ENCODE assay signal across 8 cellular contexts in the genomic region with DNA sequence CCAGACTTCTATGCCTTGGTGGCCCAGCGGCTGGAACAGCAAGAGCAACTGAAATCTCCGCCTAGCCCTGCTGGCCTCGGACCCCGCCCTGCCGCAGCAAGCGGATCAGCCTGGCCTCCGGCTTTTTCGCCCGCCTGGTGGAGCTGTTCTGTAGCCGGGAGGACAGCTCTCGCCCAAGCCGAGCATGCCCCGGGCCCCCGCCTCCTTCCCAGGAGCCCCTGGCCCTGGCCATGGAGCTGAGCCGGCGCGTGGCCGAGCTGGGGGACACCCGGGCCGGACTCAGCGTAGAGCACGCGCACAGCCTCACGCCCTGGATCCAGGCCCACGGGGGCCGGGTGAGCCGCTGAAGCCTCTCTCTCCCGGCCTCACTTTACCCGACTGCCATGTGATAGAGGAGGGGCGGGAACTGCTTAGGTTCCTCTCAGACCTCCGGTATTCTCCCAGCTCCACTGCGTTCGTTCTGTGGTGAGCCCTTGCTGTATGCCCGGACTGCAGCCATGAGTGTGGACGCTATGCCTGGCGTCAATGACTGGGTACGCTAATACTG. TPM values are rescaled to one million over a fixed set of nuclear protein-coding genes. Genes with fewer than 3 reads are reported as not detected.
DNase-seq lines count a peak whose midpoint lies in the region; ATAC-seq lines count a peak whose summit lies in the region.

No MANE protein-coding gene starts in this region.

- H3K9me3 Mint-ChIP-seq in activated CD8-positive, alpha-beta memory T cell treated with anti-CD3 and anti-CD28 coated beads, Interleukin-2, amount 10 ng/mL, durations not matched to agents 7 days and 5 days (ENCODE audit: low read depth), result no peaks in the 10 kb centered on the region
- no peaks in the 10 kb centered on the region for H3K9me3 Mint-ChIP-seq in stimulated activated effector memory CD8-positive, alpha-beta T cell treated with anti-CD3 and anti-CD28 coated beads, Interleukin-12 subunit alpha, Interleukin-12 subunit beta, amount 100 ng/mL, for 72 hours

- H3K27ac ChIP-seq in iPS DF 6.9 (ENCODE audit: low read length), result no peak overlapping the region
- H3K27ac ChIP-seq in Karpas-422 (ENCODE audit: low read length), result no peak overlapping the region

- no peak overlapping the region for H3K9ac ChIP-seq in Karpas-422 (ENCODE audit: low read length)

- H3K36me3 Mint-ChIP-seq in activated CD8-positive, alpha-beta memory T cell treated with anti-CD3 and anti-CD28 coated beads, Interleukin-2, amount 10 ng/mL, durations not matched to agents 7 days and 5 days, result no peaks in the 10 kb centered on the region
- no peaks in the 10 kb centered on the region for H3K36me3 Mint-ChIP-seq in stimulated activated effector memory CD8-positive, alpha-beta T cell treated with anti-CD3 and anti-CD28 coated beads, Interleukin-12 subunit alpha, Interleukin-12 subunit beta, amount 100 ng/mL, for 72 hours

- H3K4me3 Mint-ChIP-seq in activated CD8-positive, alpha-beta memory T cell treated with anti-CD3 and anti-CD28 coated beads, Interleukin-2, amount 10 ng/mL, durations not matched to agents 7 days and 5 days, result no peak overlapping the region
- no peak overlapping the region for H3K4me3 Mint-ChIP-seq in stimulated activated effector memory CD8-positive, alpha-beta T cell treated with anti-CD3 and anti-CD28 coated beads, Interleukin-12 subunit alpha, Interleukin-12 subunit beta, amount 100 ng/mL, for 72 hours

- H3K27me3 ChIP-seq in iPS DF 6.9 (ENCODE audit: control insufficient read depth, insufficient read depth, low read length), result no peaks in the 10 kb centered on the region
- H3K27me3 ChIP-seq in Karpas-422 (ENCODE audit: low read length), result no peaks in the 10 kb centered on the region

- H2AFZ ChIP-seq in Karpas-422 (ENCODE audit: low read length), result no peak overlapping the region

- H3K4me2 ChIP-seq in Karpas-422 (ENCODE audit: low read depth, low read length, poor library complexity, severe bottlenecking), result no peak overlapping the region

- no peak for DNase-seq in activated CD8-positive, alpha-beta memory T cell treated with anti-CD3 and anti-CD28 coated beads, Interleukin-2, amount 10 ng/mL, durations not matched to agents 7 days and 5 days
- DNase-seq in activated CD8-positive, alpha-beta memory T cell treated with anti-CD3 and anti-CD28 coated beads, Interleukin-2, amount 50 U/mL, for 4 hours, result no peak
- DNase-seq in amygdala (lab: John Stamatoyannopoulos, UW), result peak in 31 of 56 donors; percentile 1 to 50 (median 15)
- peak; percentile 20 for DNase-seq in iPS DF 6.9 (ENCODE audit: low read depth, low spot score)
- DNase-seq in stimulated activated effector memory CD8-positive, alpha-beta T cell treated with anti-CD3 and anti-CD28 coated beads, Interleukin-12 subunit alpha, Interleukin-12 subunit beta, amount 100 ng/mL, for 72 hours (ENCODE audit: low spot score in 2 of 2), result no peak
- DNase-seq in HPDE6-E6E7 (ENCODE audit: extremely low spot score), result no peak
- DNase-seq in T-helper 1 cell, result no peak
- DNase-seq in Karpas-422, result no peak

- H4K20me1 ChIP-seq in Karpas-422 (ENCODE audit: insufficient read depth, low read depth, low read length), result no peaks in the 10 kb centered on the region

- H3K27me3 Mint-ChIP-seq in activated CD8-positive, alpha-beta memory T cell treated with anti-CD3 and anti-CD28 coated beads, Interleukin-2, amount 10 ng/mL, durations not matched to agents 7 days and 5 days, result peaks cover 51% of the 10 kb centered on the region

- ATAC-seq in activated CD8-positive, alpha-beta memory T cell treated with anti-CD3 and anti-CD28 coated beads, Interleukin-2, amount 10 ng/mL, durations not matched to agents 7 days and 5 days, result peak; percentile 58
- peak; percentile 34 for ATAC-seq in stimulated activated effector memory CD8-positive, alpha-beta T cell treated with anti-CD3 and anti-CD28 coated beads, Interleukin-12 subunit alpha, Interleukin-12 subunit beta, amount 100 ng/mL, for 72 hours

- H3K27ac Mint-ChIP-seq in activated CD8-positive, alpha-beta memory T cell treated with anti-CD3 and anti-CD28 coated beads, Interleukin-2, amount 10 ng/mL, durations not matched to agents 7 days and 5 days, result no peak overlapping the region
- no peak overlapping the region for H3K27ac Mint-ChIP-seq in stimulated activated effector memory CD8-positive, alpha-beta T cell treated with anti-CD3 and anti-CD28 coated beads, Interleukin-12 subunit alpha, Interleukin-12 subunit beta, amount 100 ng/mL, for 72 hours

- H3K4me1 Mint-ChIP-seq in activated CD8-positive, alpha-beta memory T cell treated with anti-CD3 and anti-CD28 coated beads, Interleukin-2, amount 10 ng/mL, durations not matched to agents 7 days and 5 days, result no peaks in the 10 kb centered on the region
- H3K4me1 Mint-ChIP-seq in stimulated activated effector memory CD8-positive, alpha-beta T cell treated with anti-CD3 and anti-CD28 coated beads, Interleukin-12 subunit alpha, Interleukin-12 subunit beta, amount 100 ng/mL, for 72 hours, result no peaks in the 10 kb centered on the region

- H3K9me2 ChIP-seq in Karpas-422 (replicated peaks; ENCODE audit: insufficient read depth, low read length), result no peaks in the 10 kb centered on the region

- H3K9me3 ChIP-seq in iPS DF 6.9 (ENCODE audit: control insufficient read depth, insufficient read depth, low read length), result no peaks in the 10 kb centered on the region
- H3K9me3 ChIP-seq in Karpas-422 (ENCODE audit: low read length), result no peaks in the 10 kb centered on the region

- H3K79me2 ChIP-seq in Karpas-422 (ENCODE audit: low read length), result no peaks in the 10 kb centered on the region

- no CpG with 5 or more reads among the region's 37 CpGs for WGBS in iPS DF 6.9 (ENCODE audit: insufficient coverage, insufficient read length)

- CTCF ChIA-PET in activated CD8-positive, alpha-beta memory T cell treated with anti-CD3 and anti-CD28 coated beads, Interleukin-2, amount 10 ng/mL, durations not matched to agents 7 days and 5 days (lab: Charles Lee), result no interaction called here

- H3K4me3 ChIP-seq in iPS DF 6.9 (ENCODE audit: low read length), result no peak overlapping the region
- no peak overlapping the region for H3K4me3 ChIP-seq in Karpas-422 (ENCODE audit: low read length)

- no peaks in the 10 kb centered on the region for H3K36me3 ChIP-seq in iPS DF 6.9 (ENCODE audit: control insufficient read depth, insufficient read depth, low read length)
- no peaks in the 10 kb centered on the region for H3K36me3 ChIP-seq in Karpas-422 (ENCODE audit: insufficient read depth, low read length)

- H3K4me1 ChIP-seq in iPS DF 6.9 (ENCODE audit: control insufficient read depth, insufficient read depth, low read length) (no peaks in the 10 kb centered on the region), Karpas-422 (ENCODE audit: low read length) (no peaks in the 10 kb centered on the region)

RNA-seq across cellular contexts. Expression of a gene that starts 24.1 kb away (rescaled TPM):
- total RNA-seq in activated CD8-positive, alpha-beta memory T cell treated with anti-CD3 and anti-CD28 coated beads, Interleukin-2, amount 10 ng/mL, durations not matched to agents 7 days and 5 days, result 10 to 100 TPM; 64.1 to 98.0 TPM
- total RNA-seq in Karpas-422 (2014; rRNA removed; shearing (Covaris generic); ENCODE audit: low replicate concordance), result 150 and 156 TPM in 2 replicates

Comparison
In these comparisons a context has a peak if more than half of its experiments do, and no peak if none do; other contexts are left out.
1. DNase-seq: peak in amygdala (31 of 56) and iPS DF 6.9 (single experiment); none in activated CD8-positive, alpha-beta memory T cell treated with anti-CD3 and anti-CD28 coated beads, Interleukin-2, amount 10 ng/mL, durations not matched to agents 7 days and 5 days (single experiment), activated CD8-positive, alpha-beta memory T cell treated with anti-CD3 and anti-CD28 coated beads, Interleukin-2, amount 50 U/mL, for 4 hours (single experiment), stimulated activated effector memory CD8-positive, alpha-beta T cell treated with anti-CD3 and anti-CD28 coated beads, Interleukin-12 subunit alpha, Interleukin-12 subunit beta, amount 100 ng/mL, for 72 hours (0 of 2), HPDE6-E6E7 (single experiment), T-helper 1 cell (0 of 5) and Karpas-422 (single experiment).